ENCODE assay signal across 20 cellular contexts in the genomic region with DNA sequence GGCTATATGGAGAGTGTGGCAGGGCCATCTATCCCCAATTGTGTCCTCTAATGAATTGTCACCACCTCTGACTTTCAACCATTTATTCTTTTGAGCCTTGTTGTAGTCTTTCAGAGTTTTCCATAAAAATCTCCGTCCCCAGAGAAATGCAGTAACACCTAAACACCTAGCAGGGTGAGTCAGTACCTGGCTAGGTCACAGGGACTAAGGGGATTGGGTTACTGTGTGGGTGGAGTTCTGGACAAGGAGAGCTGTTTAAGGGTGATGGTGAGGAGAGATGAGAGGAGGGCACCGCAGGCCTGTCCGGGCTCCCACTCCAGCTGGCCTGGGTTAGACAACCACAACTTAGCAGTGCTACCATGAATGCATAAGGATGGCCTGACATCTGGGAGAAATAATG.
DNase-seq lines count a peak whose midpoint lies in the region; ATAC-seq and TF ChIP-seq lines count a peak whose summit lies in the region.
"Had no signal": no experiment of that assay in that cellular context is flagged by ENCODE, and none has a peak within 500 bp of the region (broad histone marks: within the 10 kb centered on the region; RNA-seq: fewer than 3 reads in every experiment).

No MANE protein-coding gene starts in this region.

- H2AFZ ChIP-seq in smooth muscle cell (ENCODE audit: low read depth): peak overlapping the region; percentile 6

- no peak overlapping the region for H3K4me3 ChIP-seq in smooth muscle cell
- H3K4me3 ChIP-seq: GM12878, Peyer's patch had no signal

- no peaks in the 10 kb centered on the region for H3K9me3 ChIP-seq in smooth muscle cell (replicated peaks; ENCODE audit: low read depth)
- H3K9me3 ChIP-seq: Peyer's patch had no signal

- peaks cover 3% of the 10 kb centered on the region for H3K79me2 ChIP-seq in smooth muscle cell (ENCODE audit: low read depth)

- H3F3A ChIP-seq in smooth muscle cell (ENCODE audit: low read depth): peaks cover 46% of the 10 kb centered on the region

- H4K20me1 ChIP-seq in smooth muscle cell (ENCODE audit: low read depth): no peaks in the 10 kb centered on the region

- peaks cover 19% of the 10 kb centered on the region for H3K4me1 ChIP-seq in smooth muscle cell (ENCODE audit: low read depth)
- H3K4me1 ChIP-seq: Peyer's patch had no signal

- no peak overlapping the region for H3K9ac ChIP-seq in smooth muscle cell (ENCODE audit: low read depth)

- ATAC-seq in HG03378 (IDR thresholded peaks at IDR 0.05; ENCODE audit: unreplicated experiment): no peak
- ATAC-seq: GM12878 had no signal

- no peaks in the 10 kb centered on the region for H3K36me3 ChIP-seq in smooth muscle cell (ENCODE audit: low read depth)
- H3K36me3 ChIP-seq: Peyer's patch had no signal

- WGBS in smooth muscle cell (ENCODE audit: low lambda C conversion rate): 39% methylated on average over 3 of the region's 3 CpGs

- no peak for TF ChIP-seq CTCF in smooth muscle cell (IDR thresholded peaks at IDR 0.05; ENCODE audit: borderline replicate concordance, insufficient read depth, poor library complexity, severe bottlenecking)

- peak; percentile 46 for DNase-seq in DMS53 (lab: John Stamatoyannopoulos, UW)
- DNase-seq in DMS53 treated with DMSO at 0.1 percent for 48 hours (lab: John Stamatoyannopoulos, UW; ENCODE audit: unreplicated experiment): no peak
- peak; percentile 32 for DNase-seq in SK-N-DZ (ENCODE audit: low spot score)
- DNase-seq in islet precursor cell: peak; percentile 85
- no peak for DNase-seq in smooth muscle cell (lab: John Stamatoyannopoulos, UW; ENCODE audit: unreplicated experiment)
- no peak for DNase-seq in NCI-H1694 (lab: John Stamatoyannopoulos, UW)
- no peak for DNase-seq in occipital lobe (lab: John Stamatoyannopoulos, UW)
- DNase-seq: CD4-positive, alpha-beta T cell; GDM1; H7; Kasumi-1; NCI-H1105; NCI-H1930; NCI-H2171 treated with DMSO at 0.1 percent for 48 hours; NCI-H82; Peyer's patch; SHP77 had no signal

- no peaks in the 10 kb centered on the region for H3K27me3 ChIP-seq in smooth muscle cell (ENCODE audit: low read depth)
- H3K27me3 ChIP-seq: Peyer's patch had no signal

- peak overlapping the region; percentile 68 for H3K4me2 ChIP-seq in smooth muscle cell

- H3K27ac ChIP-seq in smooth muscle cell (ENCODE audit: low read depth): peak overlapping the region; percentile 80
- H3K27ac ChIP-seq: 22Rv1, Peyer's patch had no signal

Comparison
In these comparisons a context has a peak if more than half of its experiments do, and no peak if none do; other contexts are left out.
1. DNase-seq: peak in DMS53 (single experiment), SK-N-DZ (single experiment) and islet precursor cell (single experiment); none in DMS53 treated with DMSO at 0.1 percent for 48 hours (single experiment), smooth muscle cell (single experiment), NCI-H1694 (single experiment) and occipital lobe (single experiment).